ENCODE assay signal across 35 cellular contexts in genomic region chr2:231692847-231693246, GRCh38. TPM values are rescaled to one million over a fixed set of nuclear protein-coding genes. Genes with fewer than 3 reads are reported as not detected.
A peak's percentile ranks its signal among the peaks of the same experiment; 100 is the strongest.
DNase-seq lines count a peak whose midpoint lies in the region; ATAC-seq, FAIRE-seq and TF ChIP-seq lines count a peak whose summit lies in the region.
"Had no signal": no experiment of that assay in that cellular context is flagged by ENCODE, and none has a peak within 500 bp of the region (broad histone marks: within the 10 kb centered on the region; RNA-seq: fewer than 3 reads in every experiment).

No MANE protein-coding gene starts in this region.

- TF ChIP-seq RAD21 in HepG2 (CRISPR knock-in tag; IDR thresholded peaks at IDR 0.05) = no peak

- H3K23ac ChIP-seq in mesenchymal stem cell (ENCODE audit: low read length in 2 of 2) = no peak overlapping the region

- CTCF ChIA-PET in HepG2 (lab: Yijun Ruan, JAX; ENCODE audit: low intra/inter-chr PET ratio, low total read pairs) = no interaction called here
- CTCF ChIA-PET in WTC11 (lab: Charles Lee) = interaction anchor here (0.9 to 13.1 kb wide), 4 partner anchors 9 to 22 kb away, joined by 3 to 206 read pairs (median 17); partner anchors contain the start of gene PTMA

- no peak overlapping the region for H3K14ac ChIP-seq in mesenchymal stem cell (ENCODE audit: low read length in 2 of 2)

- peaks cover 44% of the 10 kb centered on the region for H3K4me1 ChIP-seq in HepG2 (ENCODE audit: insufficient read depth, low read length)
- peaks cover 0 to 15% (median 3%) of the 10 kb centered on the region in 4 donors for H3K4me1 ChIP-seq in right lobe of liver
- peaks cover 3% of the 10 kb centered on the region for H3K4me1 ChIP-seq in mesenchymal stem cell (ENCODE audit: control insufficient read depth, insufficient read depth, low read depth, low read length)
- no peaks in the 10 kb centered on the region for H3K4me1 ChIP-seq in upper lobe of right lung
- H3K4me1 ChIP-seq: parathyroid adenoma, SJSA1, testis, uterus had no signal

- no peak for TF ChIP-seq POLR2A in HepG2 (IDR thresholded peaks at IDR 0.05; ENCODE audit: insufficient read depth in 1 of 2, low read depth in 2 of 2, low read length in 2 of 2)
- no peak for TF ChIP-seq POLR2A in right lobe of liver (IDR thresholded peaks at IDR 0.05)

- H3K4me3 ChIP-seq in HepG2 (replicated peaks in 1 of 3; ENCODE audit: insufficient read depth in 1 of 3, low read depth in 2 of 3, low read length in 3 of 3) (no peak overlapping the region), right lobe of liver (no peak overlapping the region), mesenchymal stem cell (ENCODE audit: insufficient read depth in 1 of 2, low read depth in 1 of 2, low read length in 2 of 2) (no peak overlapping the region), upper lobe of right lung (no peak overlapping the region)
- H3K4me3 ChIP-seq: dorsolateral prefrontal cortex, SJSA1, testis, uterus had no signal

- intact Hi-C loops in HepG2 (cut with micrococcal nuclease; ENCODE audit: unreplicated experiment) = no loop called here
- intact Hi-C loops in right lobe of liver (cut with DNase I) = no loop called here
- intact Hi-C loops in upper lobe of right lung (cut with DNase I) = no loop called here

- no TSS peak for BruUV-seq in HepG2 (replicated peaks; lab: Mats Ljungman, UMichigan)

- ATAC-seq in HepG2 (peak; percentile 12), right lobe of liver (no peak), WTC11 (peak; percentile 25; the same call in 1 of the 2 replicates), upper lobe of right lung (peak; percentile 15), GM21576 (IDR thresholded peaks at IDR 0.05; ENCODE audit: unreplicated experiment) (no peak)
- ATAC-seq: activated naive CD4-positive, alpha-beta T cell treated with anti-CD3 and anti-CD28 coated beads, Interleukin-2, amount 50 U/mL, for 72 hours; left cardiac atrium had no signal

- no peak overlapping the region for H3K18ac ChIP-seq in mesenchymal stem cell (ENCODE audit: low read depth in 1 of 2, low read length in 2 of 2)

- peaks cover 4 to 18% of the 10 kb centered on the region in 2 experiments; a peak in 3 of 5 replicates for H3K27me3 ChIP-seq in HepG2 (ENCODE audit: control insufficient read depth in 1 of 2, insufficient read depth in 2 of 2, low read length in 2 of 2)
- no peaks in the 10 kb centered on the region for H3K27me3 ChIP-seq in right lobe of liver
- no peaks in the 10 kb centered on the region for H3K27me3 ChIP-seq in mesenchymal stem cell (ENCODE audit: control insufficient read depth in 1 of 2, insufficient read depth in 1 of 2, low read length in 2 of 2)
- no peaks in the 10 kb centered on the region for H3K27me3 ChIP-seq in upper lobe of right lung
- H3K27me3 ChIP-seq: brain microvascular endothelial cell, dorsolateral prefrontal cortex, SJSA1, testis, uterus had no signal

- no peak overlapping the region for H2BK120ac ChIP-seq in mesenchymal stem cell (ENCODE audit: low read depth, low read length)

- H3K79me1 ChIP-seq in mesenchymal stem cell (replicated peaks; ENCODE audit: low read length, poor library complexity, severe bottlenecking) = no peaks in the 10 kb centered on the region

- H3K4ac ChIP-seq in mesenchymal stem cell (ENCODE audit: low read depth in 1 of 2, low read length in 2 of 2) = no peak overlapping the region

- no peaks in the 10 kb centered on the region for H4K20me1 ChIP-seq in HepG2 (ENCODE audit: insufficient read depth, low read length)

- H3K36me3 ChIP-seq in HepG2 (replicated peaks in 1 of 2; ENCODE audit: control insufficient read depth in 1 of 2, insufficient read depth in 2 of 2, low read length in 2 of 2) (no peaks in the 10 kb centered on the region), right lobe of liver (no peaks in the 10 kb centered on the region), mesenchymal stem cell (ENCODE audit: control insufficient read depth in 1 of 2, insufficient read depth in 2 of 2, low read depth in 1 of 2, low read length in 2 of 2) (no peaks in the 10 kb centered on the region), upper lobe of right lung (no peaks in the 10 kb centered on the region)
- H3K36me3 ChIP-seq: brain microvascular endothelial cell, SJSA1, uterus had no signal

- no peak overlapping the region for H3K4me3 Mint-ChIP-seq in WTC11
- H3K4me3 Mint-ChIP-seq: CD4-positive, CD25-positive, alpha-beta regulatory T cell; nephron progenitor cell; stimulated activated naive CD8-positive, alpha-beta T cell treated with anti-CD3 and anti-CD28 coated beads, Interleukin-15, Interleukin-2, amounts not matched to agents 100 ng/mL and 50 ng/mL, for 24 hours had no signal

- H2BK5ac ChIP-seq in mesenchymal stem cell (ENCODE audit: low read depth, low read length, poor library complexity, severe bottlenecking) = no peak overlapping the region

- H3K4me2 ChIP-seq in HepG2 (ENCODE audit: low read depth, low read length) (no peak overlapping the region), mesenchymal stem cell (ENCODE audit: low read length, poor library complexity, severe bottlenecking) (no peak overlapping the region)

- no peaks in the 10 kb centered on the region for H3K9me3 Mint-ChIP-seq in WTC11
- H3K9me3 Mint-ChIP-seq: activated naive CD4-positive, alpha-beta T cell treated with anti-CD3 and anti-CD28 coated beads, Interleukin-2, amount 50 U/mL, for 72 hours; CD4-positive, CD25-positive, alpha-beta regulatory T cell; nephron progenitor cell; stimulated activated naive CD8-positive, alpha-beta T cell treated with anti-CD3 and anti-CD28 coated beads, Interleukin-15, Interleukin-2, amounts not matched to agents 100 ng/mL and 50 ng/mL, for 24 hours had no signal

- no peaks in the 10 kb centered on the region for H3K79me2 ChIP-seq in HepG2 (ENCODE audit: insufficient read depth, low read length)
- H3K79me2 ChIP-seq: parathyroid adenoma had no signal

- no peak overlapping the region for H2BK12ac ChIP-seq in mesenchymal stem cell (ENCODE audit: low read length in 2 of 2)

- TF ChIP-seq EP300 in HepG2 (IDR thresholded peaks at IDR 0.05; ENCODE audit: low read depth in 2 of 2, low read length in 2 of 2) (no peak), HepG2 (CRISPR knock-in tag; IDR thresholded peaks at IDR 0.05; ENCODE audit: borderline replicate concordance) (no peak)

- no peak overlapping the region for H3K27ac Mint-ChIP-seq in WTC11
- H3K27ac Mint-ChIP-seq: activated naive CD4-positive, alpha-beta T cell treated with anti-CD3 and anti-CD28 coated beads, Interleukin-2, amount 50 U/mL, for 72 hours; CD4-positive, CD25-positive, alpha-beta regulatory T cell; stimulated activated naive CD8-positive, alpha-beta T cell treated with anti-CD3 and anti-CD28 coated beads, Interleukin-15, Interleukin-2, amounts not matched to agents 100 ng/mL and 50 ng/mL, for 24 hours had no signal

- no peak for FAIRE-seq in HepG2 (lab: Jason Lieb, UNC)
- FAIRE-seq: endothelial cell of umbilical vein, GM12892 had no signal

- no peak overlapping the region for H2AK5ac ChIP-seq in mesenchymal stem cell (ENCODE audit: low read length, severe bottlenecking)

- POLR2A ChIA-PET in HepG2 (lab: Yijun Ruan, JAX) = interaction anchor here (1.2 to 3.5 kb wide), 2 partner anchors 9 to 11 kb away, joined by 3 to 18 read pairs; no protein-coding TSS in a partner anchor
- POLR2A ChIA-PET in WTC11 (lab: Charles Lee) = interaction anchor here (0.8 to 0.9 kb wide), 2 partner anchors 15 to 20 kb away, joined by 4 to 5 read pairs; partner anchors contain the start of gene PTMA

- H2AFZ ChIP-seq in HepG2 (ENCODE audit: low read length) = no peak overlapping the region
- H2AFZ ChIP-seq in mesenchymal stem cell (ENCODE audit: low read depth, low read length) = no peak overlapping the region
- H2AFZ ChIP-seq: parathyroid adenoma had no signal

- H3K4me1 Mint-ChIP-seq in WTC11 = peaks cover 15% of the 10 kb centered on the region
- H3K4me1 Mint-ChIP-seq: CD4-positive, CD25-positive, alpha-beta regulatory T cell had no signal

- no peak overlapping the region for H4K8ac ChIP-seq in mesenchymal stem cell (ENCODE audit: low read length)

- 70% methylated on average over 10 of the region's 13 CpGs for WGBS in HepG2 (ENCODE audit: low lambda C conversion rate)
- 84% methylated on average over 2 of the region's 13 CpGs for WGBS in right lobe of liver (ENCODE audit: insufficient coverage, low coverage, low lambda C conversion rate, missing lambda C conversion rate)
- WGBS in mesenchymal stem cell = 98% methylated on average over 13 of the region's 13 CpGs

- H3K9ac ChIP-seq in HepG2 (ENCODE audit: insufficient read depth, low read depth, low read length) (no peak overlapping the region), mesenchymal stem cell (ENCODE audit: low read length) (no peak overlapping the region)
- H3K9ac ChIP-seq: parathyroid adenoma had no signal

- DNase-seq in HepG2 (ENCODE audit: low spot score) (no peak), right lobe of liver (no peak), WTC11 (ENCODE audit: low spot score) (no peak), mesenchymal stem cell (no peak), upper lobe of right lung (no peak), LoVo (ENCODE audit: low spot score) (no peak), DMS79 (lab: John Stamatoyannopoulos, UW) (no peak)
- DNase-seq: activated CD4-positive, alpha-beta T cell treated with anti-CD3 and anti-CD28 coated beads for 48 hours; activated effector memory CD4-positive, alpha-beta T cell treated with Interleukin-2 at 50 U/mL for 16 hours; activated T-cell treated with anti-CD3 and anti-CD28 coated beads, Interleukin-2, amount 50 U/mL, for 1 hour; amygdala; brain microvascular endothelial cell; CD4-positive, CD25-positive, alpha-beta regulatory T cell; cerebellar nuclear complex; dorsolateral prefrontal cortex; EL; hippocampal formation; Kasumi-1; left cardiac atrium; NCI-H1436; NCI-H2107; NCI-H748 treated with DMSO at 0.1 percent for 48 hours; nephron progenitor cell; stimulated activated CD8-positive, alpha-beta memory T cell treated with anti-CD3 and anti-CD28 coated beads, Interleukin-4, amount 100 ng/mL, for 48 hours; T-helper 9 cell; testis; uterus had no signal

- no peak overlapping the region for H3K27ac ChIP-seq in HepG2 (ENCODE audit: extremely low read length, insufficient read depth, low read length)
- H3K27ac ChIP-seq in right lobe of liver = no peak overlapping the region
- no peak overlapping the region for H3K27ac ChIP-seq in mesenchymal stem cell (ENCODE audit: low read length, poor library complexity, severe bottlenecking)
- no peak overlapping the region for H3K27ac ChIP-seq in upper lobe of right lung
- H3K27ac ChIP-seq: brain microvascular endothelial cell, parathyroid adenoma, SJSA1, testis, uterus, VCaP had no signal

- H3K9me3 ChIP-seq in HepG2 (ENCODE audit: low read length) (no peaks in the 10 kb centered on the region), right lobe of liver (no peaks in the 10 kb centered on the region), mesenchymal stem cell (ENCODE audit: control insufficient read depth, low read length) (no peaks in the 10 kb centered on the region), upper lobe of right lung (no peaks in the 10 kb centered on the region)
- H3K9me3 ChIP-seq: SJSA1, testis, uterus had no signal

- in situ Hi-C loops in HepG2 (cut with HindIII; ENCODE audit: extremely low pct_ligation_motif_present, low pct_unique_long_range_greater_than_20kb) = no loop called here

- H3K27me3 Mint-ChIP-seq in WTC11 (ENCODE audit: low read depth) = no peaks in the 10 kb centered on the region
- H3K27me3 Mint-ChIP-seq: stimulated activated naive CD8-positive, alpha-beta T cell treated with anti-CD3 and anti-CD28 coated beads, Interleukin-15, Interleukin-2, amounts not matched to agents 100 ng/mL and 50 ng/mL, for 24 hours had no signal

- H2BK15ac ChIP-seq in mesenchymal stem cell (ENCODE audit: low read depth, poor library complexity, severe bottlenecking) = no peak overlapping the region

- H3K36me3 Mint-ChIP-seq in WTC11 = no peaks in the 10 kb centered on the region
- H3K36me3 Mint-ChIP-seq: activated naive CD4-positive, alpha-beta T cell treated with anti-CD3 and anti-CD28 coated beads, Interleukin-2, amount 50 U/mL, for 72 hours; CD4-positive, CD25-positive, alpha-beta regulatory T cell had no signal

- peak overlapping the region; percentile 58 for H4K91ac ChIP-seq in mesenchymal stem cell (ENCODE audit: low read length)

- TF ChIP-seq CTCF in HepG2 (CRISPR knock-in tag; IDR thresholded peaks at IDR 0.05) (peak; percentile 13; the same call in 1 of the 2 replicates), right lobe of liver (IDR thresholded peaks at IDR 0.05) (no peak), WTC11 (IDR thresholded peaks at IDR 0.05) (no peak), upper lobe of right lung (IDR thresholded peaks at IDR 0.05) (no peak)

RNA-seq across cellular contexts. Expression of gene PTMA, which starts 15.5 kb away (rescaled TPM):
- total RNA-seq in HepG2 (2016; rRNA removed; fragmentation: Illumina TruSeq; extraction: Trizol) (1,086 and 1,212 TPM in 2 replicates), right lobe of liver (100 to 1,000 TPM; 180 to 373 (median 252) TPM), WTC11 (2021) (2,164 to 2,284 TPM (median 2,200 TPM) in 3 replicates), upper lobe of right lung (744 TPM)
- total RNA-seq in HepG2 (2016; cell fraction: cytosol; rRNA removed; fragmentation: Illumina TruSeq; extraction: Trizol; ENCODE audit: low read depth) = 383 and 429 TPM in 2 replicates
- 1,123 and 1,183 TPM in 2 replicates for total RNA-seq in HepG2 (2016; cell fraction: insoluble cytoplasmic fraction; rRNA removed; fragmentation: Illumina TruSeq; extraction: Trizol)
- 561 and 605 TPM in 2 replicates for total RNA-seq in HepG2 (2016; cell fraction: membrane; rRNA removed; fragmentation: Illumina TruSeq; extraction: Trizol)
- 429 and 440 TPM in 2 replicates for total RNA-seq in HepG2 (2016; cell fraction: nucleus; rRNA removed; fragmentation: Illumina TruSeq; extraction: Trizol)
- 174 and 190 TPM in 2 replicates for polyA plus RNA-seq in HepG2 (2011; rRNA removed)
- polyA plus RNA-seq in HepG2 (2011; cell fraction: cytosol; rRNA removed) = 192 and 196 TPM in 2 replicates
- 112 and 149 TPM in 2 replicates for polyA plus RNA-seq in HepG2 (2011; cell fraction: nucleus; rRNA removed)
- 399 and 565 TPM in 2 replicates for polyA plus RNA-seq in HepG2 (2012)
- polyA plus RNA-seq in HepG2 (2016; cell fraction: cytosol; fragmentation: Illumina TruSeq; extraction: Trizol; ENCODE audit: low read depth) = 460 and 492 TPM in 2 replicates
- 2,053 and 2,108 TPM in 2 replicates for polyA plus RNA-seq in HepG2 (2016; cell fraction: insoluble cytoplasmic fraction; fragmentation: Illumina TruSeq; extraction: Trizol; ENCODE audit: low read depth)
- 673 and 705 TPM in 2 replicates for polyA plus RNA-seq in HepG2 (2016; cell fraction: membrane; fragmentation: Illumina TruSeq; extraction: Trizol; ENCODE audit: low read depth)
- polyA plus RNA-seq in HepG2 (2016; cell fraction: nucleus; fragmentation: Illumina TruSeq; extraction: Trizol; ENCODE audit: insufficient read depth, low read depth) = 1,089 and 1,130 TPM in 2 replicates
- 146 and 188 TPM in 2 replicates for polyA minus RNA-seq in HepG2 (2011; rRNA and poly(A)+ RNA removed; ENCODE audit: low replicate concordance)
- 210 and 216 TPM in 2 replicates for polyA minus RNA-seq in HepG2 (2011; cell fraction: cytosol; rRNA and poly(A)+ RNA removed)
- 83.7 and 96.4 TPM in 2 replicates for polyA minus RNA-seq in HepG2 (2011; cell fraction: nucleus; rRNA and poly(A)+ RNA removed)
- 1,344 TPM for polyA plus RNA-seq in mesenchymal stem cell (2013, experiment 1 of 2)
- 1,330 TPM for polyA plus RNA-seq in mesenchymal stem cell (2013, experiment 2 of 2)

Comparison
In these comparisons a context has a peak if more than half of its experiments do, and no peak if none do; other contexts are left out.
1. ATAC-seq: peak in HepG2 (single experiment), WTC11 (single experiment) and upper lobe of right lung (single experiment); none in right lobe of liver (0 of 4) and GM21576 (single experiment).
2. Of the 50 proteins assayed by ChIP-seq in both HepG2 and WTC11: peak only in HepG2: CTCF; only in WTC11: none; in both: none; in neither: 49.